In the genomic region with DNA sequence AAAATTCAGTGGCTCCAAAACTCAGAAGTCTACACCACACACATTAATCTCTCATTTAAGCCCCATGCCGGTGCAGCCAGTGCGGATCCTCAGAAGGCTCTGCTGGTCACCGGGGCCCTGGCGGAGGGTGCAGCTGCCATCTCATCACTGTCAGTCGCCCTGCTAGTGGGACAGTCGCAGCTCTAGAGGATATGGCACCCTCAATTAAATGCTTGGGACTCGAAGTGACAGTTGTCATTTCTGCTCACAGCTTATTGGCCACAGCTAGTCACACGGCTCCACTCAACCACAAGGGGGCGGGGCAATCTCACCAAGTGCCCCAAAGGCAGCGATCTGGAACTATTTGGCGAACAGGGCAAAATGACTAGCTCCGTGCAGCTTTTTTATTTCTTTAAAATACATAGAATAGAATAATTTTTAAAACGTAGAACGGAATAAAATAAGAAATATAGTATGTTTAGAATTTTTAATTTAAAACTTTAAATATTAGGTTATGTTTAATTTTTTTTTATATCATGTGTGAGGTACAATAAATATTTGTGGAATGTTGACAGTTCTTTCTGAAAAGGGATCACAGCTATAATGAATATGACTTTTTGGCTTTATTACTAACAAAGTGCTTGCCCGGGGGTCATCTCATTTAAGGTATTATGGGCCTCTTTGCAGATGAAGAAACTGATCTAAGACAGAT, we compare ENCODE assay signal across 8 cellular contexts. TPM values are rescaled to one million over a fixed set of nuclear protein-coding genes. Genes with fewer than 3 reads are reported as not detected.
DNase-seq lines count a peak whose midpoint lies in the region; ATAC-seq, FAIRE-seq and TF ChIP-seq lines count a peak whose summit lies in the region.

No MANE protein-coding gene starts in this region.

- peak; percentile 96 for DNase-seq in DMS53 (lab: John Stamatoyannopoulos, UW)
- peak; percentile 37 for DNase-seq in NCI-H2227 treated with DMSO at 0.1 percent for 48 hours (lab: John Stamatoyannopoulos, UW)
- peak; percentile 78 for DNase-seq in activated CD4-positive, CD25-positive, alpha-beta regulatory T cell treated with anti-CD3 and anti-CD28 coated beads, Interleukin-2, amount 50 U/mL, for 16 hours (ENCODE audit: low read depth, low spot score)
- peak; percentile 77 to 79 for DNase-seq in cardiac fibroblast (ENCODE audit: low read depth in 2 of 2)
- DNase-seq in kidney, result peak; percentile 90
- peak; percentile 84 to 86 for DNase-seq in stimulated activated CD4-positive, alpha-beta T cell treated with anti-CD3 and anti-CD28 coated beads, Interleukin-1b, Interleukin-23, amount 100 ng/mL, for 4 hours (ENCODE audit: low read depth in 2 of 2)

- peak; percentile 98 for FAIRE-seq in kidney (lab: Jason Lieb, UNC)

- H3K27ac ChIP-seq in kidney (ENCODE audit: low read depth in 2 of 2, low read length in 2 of 2), result no peak overlapping the region

- no peaks in the 10 kb centered on the region for H3K9me3 ChIP-seq in kidney (ENCODE audit: control insufficient read depth in 1 of 2, low read length in 2 of 2)

- H3K4me3 ChIP-seq in cardiac fibroblast (replicated peaks in 1 of 2; ENCODE audit: low read depth in 2 of 2, low read length in 2 of 2) (peak overlapping the region in 1 of 2 donors; percentile 11), kidney (ENCODE audit: low read length in 2 of 2) (peak overlapping the region; percentile 26 to 44)

- no peaks in the 10 kb centered on the region for H3K4me1 ChIP-seq in kidney (ENCODE audit: control insufficient read depth in 1 of 2, insufficient read depth in 1 of 2, low read depth in 1 of 2, low read length in 2 of 2)

- no peaks in the 10 kb centered on the region for H3K36me3 ChIP-seq in kidney (ENCODE audit: control insufficient read depth in 1 of 2, insufficient read depth in 2 of 2, low read length in 2 of 2)

- intact Hi-C loops in kidney (cut with DNase I), result no loop called here

- peak; percentile 57 for ATAC-seq in HG02678 (IDR thresholded peaks at IDR 0.05; ENCODE audit: unreplicated experiment)
- no peak for ATAC-seq in GM21526 (IDR thresholded peaks at IDR 0.05; ENCODE audit: low FRiP score, unreplicated experiment)

- TF ChIP-seq CTCF in cardiac fibroblast (IDR thresholded peaks at IDR 0.05; ENCODE audit: low read depth, low read length) (peak; percentile 64), kidney (IDR thresholded peaks at IDR 0.05; ENCODE audit: borderline replicate concordance, extremely low read depth, insufficient read depth) (peak; percentile 83)

- no peak overlapping the region for H3K9ac ChIP-seq in kidney (ENCODE audit: low read length in 2 of 2)

RNA-seq across cellular contexts. Expression of a gene that starts 8.0 kb away (rescaled TPM):
- 31.7 TPM for total RNA-seq in kidney
- 65.5 TPM for polyA plus RNA-seq in kidney (ENCODE audit: insufficient read depth, low read depth, low replicate concordance)

Comparison
In these comparisons a context has a peak if more than half of its experiments do, and no peak if none do; other contexts are left out.
1. DNase-seq: peak in every context shown above with its lines; median percentile 96 in DMS53; 90 in kidney; 85 in stimulated activated CD4-positive, alpha-beta T cell treated with anti-CD3 and anti-CD28 coated beads, Interleukin-1b, Interleukin-23, amount 100 ng/mL, for 4 hours; 78 in activated CD4-positive, CD25-positive, alpha-beta regulatory T cell treated with anti-CD3 and anti-CD28 coated beads, Interleukin-2, amount 50 U/mL, for 16 hours; 78 in cardiac fibroblast; 37 in NCI-H2227 treated with DMSO at 0.1 percent for 48 hours.